ENCODE assay signal across 27 cellular contexts in the genomic region with DNA sequence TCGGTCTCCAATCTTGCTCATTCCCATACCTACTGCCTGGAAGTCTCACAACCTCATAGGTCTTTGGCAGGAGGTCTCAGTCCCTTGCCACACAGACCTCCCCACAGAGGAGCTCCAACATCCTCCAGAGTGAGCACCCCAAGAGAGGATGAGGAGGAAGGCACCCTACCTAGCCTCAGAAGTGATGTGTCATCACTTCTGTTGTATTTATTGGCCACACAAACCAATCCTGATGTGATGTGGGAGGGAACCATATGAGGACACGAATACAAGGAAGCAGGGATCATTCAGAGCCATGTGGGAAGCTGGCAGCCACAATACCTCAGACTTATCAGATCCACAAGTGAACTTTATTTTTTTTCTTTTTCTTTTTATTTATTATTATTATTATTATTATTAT. TPM values are rescaled to one million over a fixed set of nuclear protein-coding genes. Genes with fewer than 3 reads are reported as not detected.
"Had no signal": no experiment of that assay in that cellular context is flagged by ENCODE, and none has a peak within 500 bp of the region (broad histone marks: within the 10 kb centered on the region; RNA-seq: fewer than 3 reads in every experiment).

No MANE protein-coding gene starts in this region.

- H3K4me3 ChIP-seq: SJSA1, SK-N-MC had no signal

- H3K27ac ChIP-seq: SJSA1, SK-N-MC had no signal

- ATAC-seq: T-cell had no signal

- H3K27me3 ChIP-seq: SJSA1 had no signal

- DNase-seq: KBM-7, MV-4-11, NCI-H1048, NCI-H1105, NCI-H1417, NCI-H146, NCI-H1694 treated with DMSO at 0.1 percent for 48 hours, NCI-H1930, NCI-H2081, NCI-H2107, NCI-H2227 treated with DMSO at 0.1 percent for 48 hours, NCI-H524, NCI-H526 treated with DMSO at 0.1 percent for 48 hours, NCI-H748 treated with DMSO at 0.1 percent for 48 hours, Right ventricle myocardium superior, RPMI8226, SIG-M5, SW 1271, T-cell had no signal

- H3K9me3 ChIP-seq: SJSA1 had no signal

- FAIRE-seq: RCC 7860 had no signal

- H3K36me3 ChIP-seq: SJSA1 had no signal

- H3K4me1 ChIP-seq: SJSA1 had no signal

RNA-seq across cellular contexts. Expression of a gene that starts 9.0 kb away (rescaled TPM):
- total RNA-seq: HT-29, LHCN-M2, MCF 10A, NCI-H460, Right ventricle myocardium superior, SJSA1 had no signal
- polyA plus RNA-seq: IgD-negative memory B cell had no signal

RNA-seq across cellular contexts. Expression of a gene that starts 24.5 kb away (rescaled TPM):
- total RNA-seq: HT-29, LHCN-M2, MCF 10A, NCI-H460, Right ventricle myocardium superior, SJSA1, T-cell had no signal
- polyA plus RNA-seq: IgD-negative memory B cell had no signal
